In genomic region chr2:138516030-138516704, GRCh38 we compare ENCODE assay signal across 9 cellular contexts. TPM values are rescaled to one million over a fixed set of nuclear protein-coding genes. Genes with fewer than 3 reads are reported as not detected.
DNase-seq lines count a peak whose midpoint lies in the region; ATAC-seq and TF ChIP-seq lines count a peak whose summit lies in the region.
"Had no signal": no experiment of that assay in that cellular context is flagged by ENCODE, and none has a peak within 500 bp of the region (broad histone marks: within the 10 kb centered on the region; RNA-seq: fewer than 3 reads in every experiment).

No MANE protein-coding gene starts in this region.

- no peak overlapping the region for H3K27ac ChIP-seq in Peyer's patch

- intact Hi-C loops in activated CD4-positive, alpha-beta T cell treated with anti-CD3 and anti-CD28 coated beads for 36 hours (cut with DNase I, micrococcal nuclease) = no loop called here
- intact Hi-C loops in activated CD4-positive, alpha-beta T cell treated with anti-CD3 and anti-CD28 coated beads, Interleukin-2, amount 10 ng/mL, durations not matched to agents 24 days and 14 days (cut with micrococcal nuclease) = loop anchor here (1.0 kb wide), 1 partner anchor 12 kb away; no protein-coding TSS in a partner anchor

- H3K4me1 Mint-ChIP-seq in activated CD4-positive, alpha-beta T cell treated with anti-CD3 and anti-CD28 coated beads for 36 hours = peaks cover 40% of the 10 kb centered on the region
- H3K4me1 Mint-ChIP-seq in activated CD4-positive, alpha-beta T cell treated with anti-CD3 and anti-CD28 coated beads, Interleukin-2, amount 10 ng/mL, durations not matched to agents 24 days and 14 days = peaks cover 7% of the 10 kb centered on the region
- peaks cover 71% of the 10 kb centered on the region for H3K4me1 Mint-ChIP-seq in stimulated activated naive CD8-positive, alpha-beta T cell treated with anti-CD3 and anti-CD28 coated beads, Interleukin-15, Interleukin-2, amounts not matched to agents 100 ng/mL and 50 ng/mL, for 24 hours (ENCODE audit: low read depth)

- CTCF ChIA-PET in activated CD4-positive, alpha-beta T cell treated with anti-CD3 and anti-CD28 coated beads for 36 hours (lab: Charles Lee) = interaction anchor here (1.1 to 1.3 kb wide), 2 partner anchors 13 to 86 kb away, joined by 3 read pairs; no protein-coding TSS in a partner anchor

- H3K27ac Mint-ChIP-seq in activated CD4-positive, alpha-beta T cell treated with anti-CD3 and anti-CD28 coated beads for 36 hours = no peak overlapping the region
- no peak overlapping the region for H3K27ac Mint-ChIP-seq in activated CD4-positive, alpha-beta T cell treated with anti-CD3 and anti-CD28 coated beads, Interleukin-2, amount 10 ng/mL, durations not matched to agents 24 days and 14 days
- peak overlapping the region; percentile 60 for H3K27ac Mint-ChIP-seq in stimulated activated naive CD8-positive, alpha-beta T cell treated with anti-CD3 and anti-CD28 coated beads, Interleukin-15, Interleukin-2, amounts not matched to agents 100 ng/mL and 50 ng/mL, for 24 hours

- no peaks in the 10 kb centered on the region for H3K27me3 ChIP-seq in Peyer's patch

- no peak overlapping the region for H3K4me3 Mint-ChIP-seq in activated CD4-positive, alpha-beta T cell treated with anti-CD3 and anti-CD28 coated beads for 36 hours
- no peak overlapping the region for H3K4me3 Mint-ChIP-seq in activated CD4-positive, alpha-beta T cell treated with anti-CD3 and anti-CD28 coated beads, Interleukin-2, amount 10 ng/mL, durations not matched to agents 24 days and 14 days
- H3K4me3 Mint-ChIP-seq in stimulated activated naive CD8-positive, alpha-beta T cell treated with anti-CD3 and anti-CD28 coated beads, Interleukin-15, Interleukin-2, amounts not matched to agents 100 ng/mL and 50 ng/mL, for 24 hours = peak overlapping the region; percentile 21

- no peaks in the 10 kb centered on the region for H3K9me3 Mint-ChIP-seq in activated CD4-positive, alpha-beta T cell treated with anti-CD3 and anti-CD28 coated beads for 36 hours (ENCODE audit: low read depth)
- peaks cover 4% of the 10 kb centered on the region for H3K9me3 Mint-ChIP-seq in activated CD4-positive, alpha-beta T cell treated with anti-CD3 and anti-CD28 coated beads, Interleukin-2, amount 10 ng/mL, durations not matched to agents 24 days and 14 days
- H3K9me3 Mint-ChIP-seq in stimulated activated naive CD8-positive, alpha-beta T cell treated with anti-CD3 and anti-CD28 coated beads, Interleukin-15, Interleukin-2, amounts not matched to agents 100 ng/mL and 50 ng/mL, for 24 hours = peaks cover 5% of the 10 kb centered on the region

- no peak for TF ChIP-seq POLR2A in Peyer's patch (IDR thresholded peaks at IDR 0.05)

- peaks cover 4% of the 10 kb centered on the region for H3K27me3 Mint-ChIP-seq in activated CD4-positive, alpha-beta T cell treated with anti-CD3 and anti-CD28 coated beads for 36 hours
- H3K27me3 Mint-ChIP-seq in activated CD4-positive, alpha-beta T cell treated with anti-CD3 and anti-CD28 coated beads, Interleukin-2, amount 10 ng/mL, durations not matched to agents 24 days and 14 days = peaks cover 14% of the 10 kb centered on the region
- H3K27me3 Mint-ChIP-seq in stimulated activated naive CD8-positive, alpha-beta T cell treated with anti-CD3 and anti-CD28 coated beads, Interleukin-15, Interleukin-2, amounts not matched to agents 100 ng/mL and 50 ng/mL, for 24 hours = peaks cover 3% of the 10 kb centered on the region

- no peaks in the 10 kb centered on the region for H3K9me3 ChIP-seq in Peyer's patch

- H3K36me3 Mint-ChIP-seq in activated CD4-positive, alpha-beta T cell treated with anti-CD3 and anti-CD28 coated beads for 36 hours (ENCODE audit: low read depth) = peaks cover 7% of the 10 kb centered on the region
- peaks cover 1% of the 10 kb centered on the region for H3K36me3 Mint-ChIP-seq in activated CD4-positive, alpha-beta T cell treated with anti-CD3 and anti-CD28 coated beads, Interleukin-2, amount 10 ng/mL, durations not matched to agents 24 days and 14 days (ENCODE audit: low read depth)
- peaks cover 21% of the 10 kb centered on the region for H3K36me3 Mint-ChIP-seq in stimulated activated naive CD8-positive, alpha-beta T cell treated with anti-CD3 and anti-CD28 coated beads, Interleukin-15, Interleukin-2, amounts not matched to agents 100 ng/mL and 50 ng/mL, for 24 hours (ENCODE audit: low read depth)

- POLR2A ChIA-PET in activated CD4-positive, alpha-beta T cell treated with anti-CD3 and anti-CD28 coated beads for 36 hours (lab: Charles Lee) = interaction anchor here (1.9 kb wide), 1 partner anchor 13 kb away, joined by 7 read pairs; no protein-coding TSS in a partner anchor

- no peaks in the 10 kb centered on the region for H3K36me3 ChIP-seq in Peyer's patch

- H3K4me1 ChIP-seq in Peyer's patch = peaks cover 0 to 6% (median 2%) of the 10 kb centered on the region in 4 donors

- ATAC-seq in activated CD4-positive, alpha-beta T cell treated with anti-CD3 and anti-CD28 coated beads for 36 hours = peak; percentile 33
- peak; percentile 89 for ATAC-seq in SK-N-SH treated with all-trans-retinoic acid at 6 μM for 48 hours

- H3K4me3 ChIP-seq in Peyer's patch = no peak overlapping the region

- TF ChIP-seq CTCF in Peyer's patch (IDR thresholded peaks at IDR 0.05) = no peak

- DNase-seq in activated CD4-positive, alpha-beta T cell treated with anti-CD3 and anti-CD28 coated beads for 36 hours = no peak
- no peak for DNase-seq in activated CD4-positive, alpha-beta T cell treated with anti-CD3 and anti-CD28 coated beads, Interleukin-2, amount 10 ng/mL, durations not matched to agents 24 days and 14 days
- DNase-seq in hepatic stellate cell (ENCODE audit: low spot score) (peak; percentile 16), OCI-M2 (lab: John Stamatoyannopoulos, UW; ENCODE audit: unreplicated experiment) (no peak), NCI-H2081 (lab: John Stamatoyannopoulos, UW) (no peak), Peyer's patch (no peak)
- DNase-seq: 8988T had no signal

TF ChIP-seq in SK-N-SH treated with all-trans-retinoic acid at 6 μM for 48 hours, 23 proteins besides CTCF, POLR2A, EP300 and RAD21:
- no peak for TF ChIP-seq CSDC2 (CRISPR knock-in tag; IDR thresholded peaks at IDR 0.05)
- no peak for TF ChIP-seq TOX (CRISPR knock-in tag; IDR thresholded peaks at IDR 0.05; ENCODE audit: borderline replicate concordance)
- TF ChIP-seq ESRRG (CRISPR knock-in tag; IDR thresholded peaks at IDR 0.05) = no peak
- TF ChIP-seq ISL1 (CRISPR knock-in tag; IDR thresholded peaks at IDR 0.05) = peak; percentile 35; the same call in 1 of the 2 replicates
- TF ChIP-seq TSHZ2 (CRISPR knock-in tag; IDR thresholded peaks at IDR 0.05) = no peak
- TF ChIP-seq ZNF8 (CRISPR knock-in tag; IDR thresholded peaks at IDR 0.05) = no peak
- TF ChIP-seq RARB (CRISPR knock-in tag; IDR thresholded peaks at IDR 0.05) = no peak
- TF ChIP-seq ZNF565 (CRISPR knock-in tag; conservative IDR thresholded peaks at IDR 0.05; ENCODE audit: low read depth) = no peak
- TF ChIP-seq, protein P1, sequence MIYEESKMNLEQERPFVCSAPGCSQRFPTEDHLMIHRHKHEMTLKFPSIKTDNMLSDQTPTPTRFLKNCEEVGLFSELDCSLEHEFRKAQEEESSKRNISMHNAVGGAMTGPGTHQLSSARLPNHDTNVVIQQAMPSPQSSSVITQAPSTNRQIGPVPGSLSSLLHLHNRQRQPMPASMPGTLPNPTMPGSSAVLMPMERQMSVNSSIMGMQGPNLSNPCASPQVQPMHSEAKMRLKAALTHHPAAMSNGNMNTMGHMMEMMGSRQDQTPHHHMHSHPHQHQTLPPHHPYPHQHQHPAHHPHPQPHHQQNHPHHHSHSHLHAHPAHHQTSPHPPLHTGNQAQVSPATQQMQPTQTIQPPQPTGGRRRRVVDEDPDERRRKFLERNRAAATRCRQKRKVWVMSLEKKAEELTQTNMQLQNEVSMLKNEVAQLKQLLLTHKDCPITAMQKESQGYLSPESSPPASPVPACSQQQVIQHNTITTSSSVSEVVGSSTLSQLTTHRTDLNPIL (CRISPR knock-in tag; IDR thresholded peaks at IDR 0.05; ENCODE audit: low read depth) = peak; percentile 71; the same call in 1 of the 2 replicates

RNA-seq across cellular contexts. Expression of gene SPOPL, which starts 14.6 kb away (rescaled TPM):
- 10 to 100 TPM in 1 of 2 experiments, 1 to 10 TPM in 1; 9.4 to 10.8 TPM for total RNA-seq in activated CD4-positive, alpha-beta T cell treated with anti-CD3 and anti-CD28 coated beads for 36 hours
- total RNA-seq in activated CD4-positive, alpha-beta T cell treated with anti-CD3 and anti-CD28 coated beads, Interleukin-2, amount 10 ng/mL, durations not matched to agents 24 days and 14 days = 19.6 and 20.7 TPM in 2 replicates
- total RNA-seq in Peyer's patch = 10 to 100 TPM; 18.8 to 28.1 (median 21.9) TPM
